ENCODE assay signal across 9 cellular contexts in genomic region chr16:11561440-11561797, GRCh38. TPM values are rescaled to one million over a fixed set of nuclear protein-coding genes. Genes with fewer than 3 reads are reported as not detected.
DNase-seq lines count a peak whose midpoint lies in the region; ATAC-seq and TF ChIP-seq lines count a peak whose summit lies in the region.
"Had no signal": no experiment of that assay in that cellular context is flagged by ENCODE, and none has a peak within 500 bp of the region (broad histone marks: within the 10 kb centered on the region; RNA-seq: fewer than 3 reads in every experiment).

No MANE protein-coding gene starts in this region.

- 56% methylated on average over 6 of the region's 6 CpGs for WGBS in thymus

- H3K9me3 ChIP-seq in ascending aorta = peaks cover 0 to under 1% of the 10 kb centered on the region in 2 donors
- peaks cover under 1% of the 10 kb centered on the region for H3K9me3 ChIP-seq in lower lobe of right lung
- H3K9me3 ChIP-seq in thymus (ENCODE audit: control insufficient read depth) = peaks cover 1% of the 10 kb centered on the region

- H3K4me1 Mint-ChIP-seq in activated T-cell treated with anti-CD3 and anti-CD28 coated beads, Interleukin-2, amount 50 U/mL, for 24 hours (ENCODE audit: low read depth) = peaks cover 85% of the 10 kb centered on the region

- peaks cover 2 to 4% of the 10 kb centered on the region in 2 donors for H3K36me3 ChIP-seq in ascending aorta
- peaks cover 27% of the 10 kb centered on the region for H3K36me3 ChIP-seq in lower lobe of right lung
- peaks cover 1% of the 10 kb centered on the region for H3K36me3 ChIP-seq in thymus (ENCODE audit: control insufficient read depth, insufficient read depth)

- ATAC-seq in lower lobe of right lung (no peak), GM19023 (IDR thresholded peaks at IDR 0.05; ENCODE audit: unreplicated experiment) (no peak), HG03354 (IDR thresholded peaks at IDR 0.05; ENCODE audit: poor library complexity, severe bottlenecking, unreplicated experiment) (no peak)

- peak overlapping the region; percentile 70 for H3K4me3 Mint-ChIP-seq in activated T-cell treated with anti-CD3 and anti-CD28 coated beads, Interleukin-2, amount 50 U/mL, for 24 hours

- H3K27me3 ChIP-seq in ascending aorta (no peaks in the 10 kb centered on the region), lower lobe of right lung (ENCODE audit: low read depth) (no peaks in the 10 kb centered on the region), thymus (ENCODE audit: control insufficient read depth, insufficient read depth) (no peaks in the 10 kb centered on the region)

- H3K27ac ChIP-seq in ascending aorta = peak overlapping the region; percentile 56 to 63
- H3K27ac ChIP-seq in lower lobe of right lung = peak overlapping the region; percentile 65
- peak overlapping the region; percentile 74 for H3K27ac ChIP-seq in thymus (ENCODE audit: low read depth)

- peaks cover 9% of the 10 kb centered on the region in 2 donors for H3K4me1 ChIP-seq in ascending aorta
- H3K4me1 ChIP-seq in lower lobe of right lung = peaks cover 63% of the 10 kb centered on the region
- H3K4me1 ChIP-seq in thymus (ENCODE audit: control insufficient read depth, insufficient read depth, low read length) = no peaks in the 10 kb centered on the region

- peaks cover 45% of the 10 kb centered on the region for H3K36me3 Mint-ChIP-seq in activated T-cell treated with anti-CD3 and anti-CD28 coated beads, Interleukin-2, amount 50 U/mL, for 24 hours (ENCODE audit: low read depth)

- no peak for TF ChIP-seq CTCF in ascending aorta (IDR thresholded peaks at IDR 0.05)
- TF ChIP-seq CTCF in lower lobe of right lung (IDR thresholded peaks at IDR 0.05) = no peak

- H3K9me3 Mint-ChIP-seq in activated T-cell treated with anti-CD3 and anti-CD28 coated beads, Interleukin-2, amount 50 U/mL, for 24 hours = peaks cover 3% of the 10 kb centered on the region

- intact Hi-C loops in ascending aorta (cut with DNase I) = no loop called here
- intact Hi-C loops in lower lobe of right lung (cut with DNase I) = no loop called here

- no peaks in the 10 kb centered on the region for H3K27me3 Mint-ChIP-seq in activated T-cell treated with anti-CD3 and anti-CD28 coated beads, Interleukin-2, amount 50 U/mL, for 24 hours

- peak overlapping the region; percentile 93 for H3K27ac Mint-ChIP-seq in activated T-cell treated with anti-CD3 and anti-CD28 coated beads, Interleukin-2, amount 50 U/mL, for 24 hours

- DNase-seq in activated T-cell treated with anti-CD3 and anti-CD28 coated beads, Interleukin-2, amount 50 U/mL, for 24 hours = no peak
- no peak for DNase-seq in activated T-cell treated with anti-CD3 and anti-CD28 coated beads, Interleukin-2, amount 50 U/mL, for 1 hour
- DNase-seq in ascending aorta (ENCODE audit: low spot score in 2 of 2) = no peak
- no peak for DNase-seq in lower lobe of right lung
- DNase-seq in DMS 273 treated with DMSO at 0.1 percent for 48 hours (lab: John Stamatoyannopoulos, UW) = no peak
- DNase-seq: NCI-H2107 had no signal

- H3K4me3 ChIP-seq in ascending aorta = no peak overlapping the region
- H3K4me3 ChIP-seq in lower lobe of right lung = no peak overlapping the region
- no peak overlapping the region for H3K4me3 ChIP-seq in thymus (ENCODE audit: low read length)

RNA-seq across cellular contexts. Expression of gene LITAF, which starts 25.3 kb away (rescaled TPM):
- 40.7 TPM for total RNA-seq in ascending aorta
- 281 TPM for total RNA-seq in lower lobe of right lung
- polyA plus RNA-seq in thymus = 95.0 TPM
